In genomic region chr4:124696182-124696581, GRCh38 we compare ENCODE assay signal across 38 cellular contexts.
"Had no signal": no experiment of that assay in that cellular context is flagged by ENCODE, and none has a peak within 500 bp of the region (broad histone marks: within the 10 kb centered on the region; RNA-seq: fewer than 3 reads in every experiment).

No MANE protein-coding gene starts in this region.

- H3K27me3 ChIP-seq: adrenal gland, ascending aorta, body of pancreas, brain microvascular endothelial cell, breast epithelium, cardiac muscle cell had no signal

- H3K4me3 ChIP-seq: adrenal gland, ascending aorta, body of pancreas, breast epithelium, cardiac muscle cell had no signal

- DNase-seq: activated effector memory CD4-positive, alpha-beta T cell treated with anti-CD3 and anti-CD28 coated beads, Interleukin-2, amount 50 U/mL, for 16 hours; activated effector memory CD4-positive, alpha-beta T cell treated with Interleukin-2 at 50 U/mL for 16 hours; activated gamma-delta T cell; activated gamma-delta T cell treated with Interleukin-2 at 50 U/mL for 16 hours; activated naive CD4-positive, alpha-beta T cell; activated naive CD4-positive, alpha-beta T cell treated with anti-CD3 and anti-CD28 coated beads for 36 hours; activated naive CD4-positive, alpha-beta T cell treated with anti-CD3 and anti-CD28 coated beads, Interleukin-2, amount 10 ng/mL, durations not matched to agents 7 days and 5 days; activated naive CD4-positive, alpha-beta T cell treated with anti-CD3 and anti-CD28 coated beads, Interleukin-2, amount 50 U/mL, for 16 hours; activated naive CD4-positive, alpha-beta T cell treated with Interleukin-2 at 50 U/mL for 16 hours; activated naive CD8-positive, alpha-beta T cell treated with anti-CD3 and anti-CD28 coated beads for 36 hours; activated naive CD8-positive, alpha-beta T cell treated with anti-CD3 and anti-CD28 coated beads, Interleukin-2, amount 10 ng/mL, durations not matched to agents 7 days and 5 days; activated naive CD8-positive, alpha-beta T cell treated with anti-CD3 and anti-CD28 coated beads, Interleukin-2, amount 50 U/mL, for 24 hours; activated T-cell treated with anti-CD3 and anti-CD28 coated beads, Interleukin-2, amount 50 U/mL, for 1 hour; activated T-cell treated with anti-CD3 and anti-CD28 coated beads, Interleukin-2, amount 50 U/mL, for 24 hours; activated T-cell treated with anti-CD3 and anti-CD28 coated beads, Interleukin-2, amount 50 U/mL, for 4 hours; activated T-cell treated with anti-CD3 and anti-CD28 coated beads, Interleukin-2, amount 50 U/mL, for 48 hours; activated T-cell treated with anti-CD3 and anti-CD28 coated beads, Interleukin-2, amount 50 U/mL, for 72 hours; adrenal gland; amniotic stem cell; amygdala; anterior cingulate cortex; aorta; body of pancreas; brain microvascular endothelial cell; caudate nucleus; central memory CD4-positive, alpha-beta T cell; cerebellar nuclear complex had no signal

- H3K9me3 Mint-ChIP-seq: activated naive CD8-positive, alpha-beta T cell treated with anti-CD3 and anti-CD28 coated beads, Interleukin-2, amount 50 U/mL, for 24 hours; activated T-cell treated with anti-CD3 and anti-CD28 coated beads, Interleukin-2, amount 50 U/mL, for 24 hours; activated T-cell treated with anti-CD3 and anti-CD28 coated beads, Interleukin-2, amount 50 U/mL, for 72 hours; activated T-helper 17 cell treated with anti-CD3 and anti-CD28 coated beads, Interleukin-2, amount 50 U/mL, for 72 hours had no signal

- H3K4me1 ChIP-seq: adrenal gland, ascending aorta, body of pancreas, breast epithelium had no signal

- H3K27ac ChIP-seq: adrenal gland, ascending aorta, body of pancreas, brain microvascular endothelial cell, breast epithelium, cardiac muscle cell had no signal

- H3K36me3 ChIP-seq: adrenal gland, breast epithelium had no signal

- H3K27me3 Mint-ChIP-seq: activated naive CD4-positive, alpha-beta T cell treated with anti-CD3 and anti-CD28 coated beads, Interleukin-2, amount 10 ng/mL, durations not matched to agents 7 days and 5 days; activated naive CD8-positive, alpha-beta T cell treated with anti-CD3 and anti-CD28 coated beads, Interleukin-2, amount 10 ng/mL, durations not matched to agents 7 days and 5 days; activated T-cell treated with anti-CD3 and anti-CD28 coated beads, Interleukin-2, amount 50 U/mL, for 24 hours; central memory CD8-positive, alpha-beta T cell had no signal

- H3K27ac Mint-ChIP-seq: activated naive CD4-positive, alpha-beta T cell treated with anti-CD3 and anti-CD28 coated beads for 36 hours; activated naive CD4-positive, alpha-beta T cell treated with anti-CD3 and anti-CD28 coated beads, Interleukin-2, amount 10 ng/mL, durations not matched to agents 7 days and 5 days; activated naive CD4-positive, alpha-beta T cell treated with anti-CD3 and anti-CD28 coated beads, Interleukin-2, amount 50 U/mL, for 24 hours; activated naive CD4-positive, alpha-beta T cell treated with anti-CD3 and anti-CD28 coated beads, Interleukin-2, amount 50 U/mL, for 72 hours; activated naive CD8-positive, alpha-beta T cell; activated naive CD8-positive, alpha-beta T cell treated with anti-CD3 and anti-CD28 coated beads for 36 hours; activated naive CD8-positive, alpha-beta T cell treated with anti-CD3 and anti-CD28 coated beads, Interleukin-2, amount 10 ng/mL, durations not matched to agents 7 days and 5 days; activated naive CD8-positive, alpha-beta T cell treated with anti-CD3 and anti-CD28 coated beads, Interleukin-2, amount 50 U/mL, for 24 hours; activated T-cell treated with anti-CD3 and anti-CD28 coated beads, Interleukin-2, amount 50 U/mL, for 24 hours; activated T-cell treated with anti-CD3 and anti-CD28 coated beads, Interleukin-2, amount 50 U/mL, for 72 hours; activated T-helper 1 cell treated with anti-CD3 and anti-CD28 coated beads, Interleukin-12 subunit alpha, Interleukin-12 subunit beta, Interleukin-2, Interleukin-4 antibody, amounts not matched to agents 30 ng/mL and 10 ng/mL and 1 ng/mL, durations not matched to agents 14 hours and 24 hours and 36 hours; activated T-helper 17 cell treated with anti-CD3 and anti-CD28 coated beads, Interleukin-2, amount 50 U/mL, for 72 hours; activated T-helper 2 cell treated with anti-CD3 and anti-CD28 coated beads, Interferon-gamma antibody, Interleukin-2, Interleukin-4, amounts not matched to agents 10 μg/mL and 5 μg/mL and 100 μg/mL, durations not matched to agents 14 hours and 24 hours and 36 hours had no signal

- H3K9me3 ChIP-seq: adrenal gland, body of pancreas, breast epithelium had no signal

- H3K4me1 Mint-ChIP-seq: activated naive CD4-positive, alpha-beta T cell treated with anti-CD3 and anti-CD28 coated beads, Interleukin-2, amount 10 ng/mL, durations not matched to agents 7 days and 5 days; activated naive CD4-positive, alpha-beta T cell treated with anti-CD3 and anti-CD28 coated beads, Interleukin-2, amount 50 U/mL, for 24 hours; activated naive CD8-positive, alpha-beta T cell treated with anti-CD3 and anti-CD28 coated beads for 36 hours; activated naive CD8-positive, alpha-beta T cell treated with anti-CD3 and anti-CD28 coated beads, Interleukin-2, amount 10 ng/mL, durations not matched to agents 7 days and 5 days; activated naive CD8-positive, alpha-beta T cell treated with anti-CD3 and anti-CD28 coated beads, Interleukin-2, amount 50 U/mL, for 24 hours; activated T-helper 17 cell treated with anti-CD3 and anti-CD28 coated beads, Interleukin-2, amount 50 U/mL, for 72 hours; central memory CD8-positive, alpha-beta T cell had no signal

- ATAC-seq: activated naive CD4-positive, alpha-beta T cell treated with anti-CD3 and anti-CD28 coated beads, Interleukin-2, amount 50 U/mL, for 72 hours; activated naive CD8-positive, alpha-beta T cell treated with anti-CD3 and anti-CD28 coated beads, Interleukin-2, amount 50 U/mL, for 24 hours; activated T-cell treated with anti-CD3 and anti-CD28 coated beads, Interleukin-2, amount 50 U/mL, for 4 hours; activated T-cell treated with anti-CD3 and anti-CD28 coated beads, Interleukin-2, amount 50 U/mL, for 72 hours; activated T-helper 17 cell treated with anti-CD3 and anti-CD28 coated beads, Interleukin-2, amount 50 U/mL, for 72 hours; body of pancreas had no signal

- H3K4me3 Mint-ChIP-seq: activated naive CD4-positive, alpha-beta T cell treated with anti-CD3 and anti-CD28 coated beads for 36 hours; activated naive CD4-positive, alpha-beta T cell treated with anti-CD3 and anti-CD28 coated beads, Interleukin-2, amount 10 ng/mL, durations not matched to agents 7 days and 5 days; activated naive CD4-positive, alpha-beta T cell treated with anti-CD3 and anti-CD28 coated beads, Interleukin-2, amount 50 U/mL, for 24 hours; activated naive CD8-positive, alpha-beta T cell; activated naive CD8-positive, alpha-beta T cell treated with anti-CD3 and anti-CD28 coated beads for 36 hours; activated naive CD8-positive, alpha-beta T cell treated with anti-CD3 and anti-CD28 coated beads, Interleukin-2, amount 10 ng/mL, durations not matched to agents 7 days and 5 days; activated naive CD8-positive, alpha-beta T cell treated with anti-CD3 and anti-CD28 coated beads, Interleukin-2, amount 50 U/mL, for 24 hours; activated T-cell treated with anti-CD3 and anti-CD28 coated beads, Interleukin-2, amount 50 U/mL, for 24 hours; activated T-cell treated with anti-CD3 and anti-CD28 coated beads, Interleukin-2, amount 50 U/mL, for 4 hours; activated T-cell treated with anti-CD3 and anti-CD28 coated beads, Interleukin-2, amount 50 U/mL, for 72 hours; activated T-helper 1 cell treated with anti-CD3 and anti-CD28 coated beads, Interleukin-12 subunit alpha, Interleukin-12 subunit beta, Interleukin-2, Interleukin-4 antibody, amounts not matched to agents 30 ng/mL and 10 ng/mL and 1 ng/mL, durations not matched to agents 14 hours and 24 hours and 36 hours; activated T-helper 17 cell treated with anti-CD3 and anti-CD28 coated beads, Interleukin-2, amount 50 U/mL, for 72 hours; brain; central memory CD8-positive, alpha-beta T cell had no signal

- H3K36me3 Mint-ChIP-seq: activated naive CD4-positive, alpha-beta T cell treated with anti-CD3 and anti-CD28 coated beads, Interleukin-2, amount 10 ng/mL, durations not matched to agents 7 days and 5 days; activated naive CD4-positive, alpha-beta T cell treated with anti-CD3 and anti-CD28 coated beads, Interleukin-2, amount 50 U/mL, for 24 hours; activated naive CD8-positive, alpha-beta T cell; activated naive CD8-positive, alpha-beta T cell treated with anti-CD3 and anti-CD28 coated beads, Interleukin-2, amount 10 ng/mL, durations not matched to agents 7 days and 5 days had no signal
